33 cellular contexts compared by ENCODE assay signal in the genomic region with DNA sequence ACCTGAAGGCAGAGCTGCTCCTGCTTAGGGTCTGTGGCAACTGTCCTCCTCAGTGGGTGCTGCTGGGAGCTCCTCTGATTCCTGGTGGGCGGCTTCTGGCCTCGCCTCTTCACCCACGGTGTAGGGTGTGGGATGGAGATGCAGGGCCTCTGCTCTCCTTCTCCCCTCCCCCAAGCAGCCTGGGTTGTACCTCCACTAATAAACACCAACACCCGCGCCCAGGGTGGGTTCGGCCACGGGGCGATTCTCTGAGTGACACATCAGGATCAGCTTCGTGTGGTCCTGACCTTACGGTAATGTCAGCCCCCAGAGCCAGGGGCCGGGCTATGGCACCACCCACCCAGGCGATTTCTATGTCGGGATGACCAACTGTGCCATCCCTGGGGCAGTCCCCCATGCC. TPM values are rescaled to one million over a fixed set of nuclear protein-coding genes. Genes with fewer than 3 reads are reported as not detected.
DNase-seq lines count a peak whose midpoint lies in the region; ATAC-seq, FAIRE-seq and TF ChIP-seq lines count a peak whose summit lies in the region.
"Had no signal": no experiment of that assay in that cellular context is flagged by ENCODE, and none has a peak within 500 bp of the region (broad histone marks: within the 10 kb centered on the region; RNA-seq: fewer than 3 reads in every experiment).

No MANE protein-coding gene starts in this region.

- peaks cover 27% of the 10 kb centered on the region for H3K4me1 ChIP-seq in BLaER1
- H3K4me1 ChIP-seq in HCT116 (ENCODE audit: control insufficient read depth in 1 of 2, insufficient read depth in 2 of 2, low read length in 2 of 2) = peaks cover 3 to 13% of the 10 kb centered on the region in 2 experiments; a peak in 2 of 4 replicates
- peaks cover 0 to 26% of the 10 kb centered on the region in 2 experiments; a peak in 3 of 5 replicates for H3K4me1 ChIP-seq in K562 (replicated peaks in 1 of 2; ENCODE audit: control insufficient read depth in 2 of 2, insufficient read depth in 2 of 2, low read length in 2 of 2)
- H3K4me1 ChIP-seq in right lobe of liver = no peaks in the 10 kb centered on the region
- peaks cover 7% of the 10 kb centered on the region; the same call in 1 of the 2 replicates for H3K4me1 ChIP-seq in Caco-2
- H3K4me1 ChIP-seq: SJCRH30 had no signal

- CTCF ChIA-PET in HCT116 (lab: Charles Lee) (interaction anchor here (2.9 kb wide), 1 partner anchor 277 kb away, joined by 11 read pairs; no protein-coding TSS in a partner anchor), K562 (lab: Yijun Ruan, JAX; ENCODE audit: low intra/inter-chr PET ratio) (no interaction called here), Caco-2 (lab: Charles Lee) (no interaction called here)

- in situ Hi-C loops in K562 (cut with MboI) = loop anchor here (5.0 kb wide), 2 partner anchors 226 to 276 kb away; no protein-coding TSS in a partner anchor

- H3K4me3 ChIP-seq in BLaER1 (no peak overlapping the region), HCT116 (replicated peaks in 1 of 2; ENCODE audit: low read depth in 1 of 2, low read length in 2 of 2) (peak overlapping the region in 1 of 2 experiments; percentile 65; a peak in 1 of 4 replicates), K562 (no peak overlapping the region), right lobe of liver (no peak overlapping the region), Caco-2 (ENCODE audit: low read depth, low read length) (no peak overlapping the region)
- H3K4me3 ChIP-seq: BLaER1 treated with 17β-estradiol and CSF1 and Interleukin-3, amounts not matched to agents 10 nM and 100 nM; GM12878; SJCRH30 had no signal

- no peak overlapping the region for H3K27ac ChIP-seq in BLaER1
- H3K27ac ChIP-seq in HCT116 (ENCODE audit: low read depth, low read length) = no peak overlapping the region
- H3K27ac ChIP-seq in K562 (ENCODE audit: extremely low read depth, low read depth, low read length) = no peak overlapping the region
- H3K27ac ChIP-seq in right lobe of liver = no peak overlapping the region
- H3K27ac ChIP-seq: KMS-11, SJCRH30 had no signal

- H3K9ac ChIP-seq in BLaER1 (no peak overlapping the region), HCT116 (ENCODE audit: low read length) (0 out of 2 replicates have a peak overlapping the region, but pooled peaks have one; percentile 21), K562 (ENCODE audit: insufficient read depth in 1 of 2, low read depth in 2 of 2, low read length in 2 of 2) (peak overlapping the region in 1 of 2 experiments; percentile 30; a peak in 1 of 4 replicates)
- H3K9ac ChIP-seq: KMS-11 had no signal

- no peak for TF ChIP-seq CTCF in HCT116 (IDR thresholded peaks at IDR 0.05 in 2 of 3, conservative IDR thresholded peaks at IDR 0.05 in 1 of 3; ENCODE audit: borderline replicate concordance in 1 of 3, insufficient read depth in 1 of 3, low read depth in 2 of 3, low read length in 2 of 3)
- no peak for TF ChIP-seq CTCF in K562 (IDR thresholded peaks at IDR 0.05 in 2 of 3, conservative IDR thresholded peaks at IDR 0.05 in 1 of 3; ENCODE audit: insufficient read depth in 2 of 3, low read depth in 1 of 3, low read length in 3 of 3)
- TF ChIP-seq CTCF in right lobe of liver (IDR thresholded peaks at IDR 0.05) = no peak
- TF ChIP-seq CTCF in Caco-2 (IDR thresholded peaks at IDR 0.05; ENCODE audit: insufficient read depth in 1 of 2, low read depth in 1 of 2, low read length in 1 of 2, severe bottlenecking in 1 of 2, unreplicated experiment in 1 of 2) = no peak

- peaks cover 17% of the 10 kb centered on the region for H3K4me1 Mint-ChIP-seq in Caco-2 (ENCODE audit: low read depth, unreplicated experiment)

- ATAC-seq in HCT116 (no peak), K562 (no peak), right lobe of liver (no peak), GM18517 (IDR thresholded peaks at IDR 0.05; ENCODE audit: unreplicated experiment) (no peak), HG02884 (IDR thresholded peaks at IDR 0.05; ENCODE audit: unreplicated experiment) (no peak)
- ATAC-seq: GM12878, T-cell had no signal

- no peaks in the 10 kb centered on the region for H3K27me3 Mint-ChIP-seq in Caco-2 (ENCODE audit: insufficient read depth, unreplicated experiment)
- H3K27me3 Mint-ChIP-seq: CD4-positive, alpha-beta memory T cell; T-cell had no signal

- H3K79me2 ChIP-seq in HCT116 (ENCODE audit: insufficient read depth, low read length) = peaks cover 12% of the 10 kb centered on the region; the same call in 1 of the 2 replicates
- no peaks in the 10 kb centered on the region for H3K79me2 ChIP-seq in K562 (ENCODE audit: control insufficient read depth, insufficient read depth, low read length)

- no peak overlapping the region for H3K4me3 Mint-ChIP-seq in Caco-2 (ENCODE audit: unreplicated experiment)
- H3K4me3 Mint-ChIP-seq: CD4-positive, alpha-beta memory T cell; T-cell had no signal

- no peaks in the 10 kb centered on the region for H3K9me1 ChIP-seq in K562 (ENCODE audit: control insufficient read depth, insufficient read depth, low read length)

- no peaks in the 10 kb centered on the region for H3K27me3 ChIP-seq in BLaER1
- no peaks in the 10 kb centered on the region for H3K27me3 ChIP-seq in HCT116 (ENCODE audit: insufficient read depth, low read length)
- H3K27me3 ChIP-seq in K562 (ENCODE audit: control insufficient read depth in 2 of 2, insufficient read depth in 2 of 2, low read length in 2 of 2) = peaks cover 0 to 25% of the 10 kb centered on the region in 2 experiments; a peak in 2 of 5 replicates
- no peaks in the 10 kb centered on the region for H3K27me3 ChIP-seq in right lobe of liver
- no peaks in the 10 kb centered on the region for H3K27me3 ChIP-seq in Caco-2 (replicated peaks; ENCODE audit: control insufficient read depth, insufficient read depth, low read length)
- H3K27me3 ChIP-seq: BLaER1 treated with 17β-estradiol and CSF1 and Interleukin-3, amounts not matched to agents 10 nM and 100 nM; SJCRH30 had no signal

- BruUV-seq in HCT116 (replicated peaks; lab: Mats Ljungman, UMichigan) = no TSS peak
- no TSS peak for BruUV-seq in K562 (replicated peaks; lab: Mats Ljungman, UMichigan)
- no TSS peak for BruUV-seq in Caco-2 (replicated peaks; lab: Mats Ljungman, UMichigan)

- no peak overlapping the region for H2AFZ ChIP-seq in HCT116 (ENCODE audit: low read depth, low read length, poor library complexity, severe bottlenecking)
- no peak overlapping the region for H2AFZ ChIP-seq in K562 (ENCODE audit: low read depth, low read length)

- TF ChIP-seq RAD21 in HCT116 (IDR thresholded peaks at IDR 0.05; ENCODE audit: low read depth) = no peak
- TF ChIP-seq RAD21 in K562 (CRISPR knock-in tag; conservative IDR thresholded peaks at IDR 0.05 in 1 of 2, IDR thresholded peaks at IDR 0.05 in 1 of 2) = no peak

- WGBS in K562 (ENCODE audit: insufficient coverage, low coverage, missing lambda C conversion rate) = 5% methylated on average over 13 of the region's 13 CpGs
- WGBS in right lobe of liver (ENCODE audit: insufficient coverage, low coverage, low lambda C conversion rate, missing lambda C conversion rate) = 73% methylated on average over 6 of the region's 13 CpGs

- H3K9me3 ChIP-seq in BLaER1 (0 out of 2 replicates have a peak, but pooled peaks cover 4% of the 10 kb centered on the region), HCT116 (ENCODE audit: control insufficient read depth in 1 of 2, insufficient read depth in 1 of 2, low read depth in 1 of 2, low read length in 2 of 2) (no peaks in the 10 kb centered on the region), K562 (replicated peaks; ENCODE audit: control insufficient read depth, insufficient read depth, low read depth, low read length) (no peaks in the 10 kb centered on the region), right lobe of liver (no peaks in the 10 kb centered on the region), Caco-2 (no peaks in the 10 kb centered on the region)
- H3K9me3 ChIP-seq: SJCRH30 had no signal

- no peaks in the 10 kb centered on the region for H3K36me3 Mint-ChIP-seq in Caco-2 (ENCODE audit: insufficient read depth, unreplicated experiment)
- H3K36me3 Mint-ChIP-seq: CD4-positive, alpha-beta memory T cell; T-cell had no signal

- TF ChIP-seq EP300 in K562 (IDR thresholded peaks at IDR 0.05; ENCODE audit: low read length) = no peak

- FAIRE-seq in K562 (lab: Jason Lieb, UNC) = no peak
- FAIRE-seq: A204.1, GM12878, GM19239, HTR-8/SVneo, RCC 7860 had no signal

- no peaks in the 10 kb centered on the region for H4K20me1 ChIP-seq in BLaER1
- no peaks in the 10 kb centered on the region for H4K20me1 ChIP-seq in HCT116 (ENCODE audit: insufficient read depth)
- H4K20me1 ChIP-seq in K562 (replicated peaks; ENCODE audit: control insufficient read depth, insufficient read depth, low read length) = peaks cover 2% of the 10 kb centered on the region; the same call in 1 of the 2 replicates

- H3K9me2 ChIP-seq in HCT116 (ENCODE audit: insufficient read depth) = no peaks in the 10 kb centered on the region

- POLR2A ChIA-PET in HCT116 (lab: Charles Lee) = no interaction called here
- POLR2A ChIA-PET in K562 (lab: Yijun Ruan, JAX) = interaction anchor here (0.5 to 1.4 kb wide), 3 partner anchors 11 to 226 kb away, joined by 3 to 4 read pairs (median 3); no protein-coding TSS in a partner anchor
- POLR2A ChIA-PET in Caco-2 (lab: Charles Lee) = no interaction called here

- intact Hi-C loops in HCT116 (cut with micrococcal nuclease) = loop anchor here (10.0 kb wide), 1 partner anchor 618 kb away; no protein-coding TSS in a partner anchor
- intact Hi-C loops in K562 (cut with micrococcal nuclease) = loop anchor here (10.0 kb wide), 1 partner anchor 408 kb away; the partner anchor contains the start of gene ITGB2
- intact Hi-C loops in right lobe of liver (cut with DNase I) = loop anchor here (10.0 kb wide), 2 partner anchors 268 to 278 kb away; no protein-coding TSS in a partner anchor
- intact Hi-C loops in Caco-2 (cut with micrococcal nuclease; ENCODE audit: unreplicated experiment) = loop anchor here (10.0 kb wide), 1 partner anchor 278 kb away; no protein-coding TSS in a partner anchor

- TF ChIP-seq POLR2A in HCT116 (IDR thresholded peaks at IDR 0.05; ENCODE audit: borderline replicate concordance, extremely low read depth, insufficient read depth, insufficient read length) (no peak), K562 (conservative IDR thresholded peaks at IDR 0.05) (no peak), right lobe of liver (IDR thresholded peaks at IDR 0.05) (no peak)

- DNase-seq in HCT116 (ENCODE audit: low read depth, low spot score) (no peak), K562 (ENCODE audit: extremely low read depth in 1 of 4, low spot score in 3 of 4) (no peak), right lobe of liver (peak in 2 of 3 donors; percentile 13 to 50), Caco-2 (no peak), retina (no peak)
- DNase-seq: CD4-positive, alpha-beta memory T cell; COR-L47; DMS 273 treated with DMSO at 0.1 percent for 48 hours; DMS79; EL; GDM1; NCI-H1092; NCI-H1417 treated with DMSO at 0.1 percent for 48 hours; NCI-H187; NCI-H2081 treated with DMSO at 0.1 percent for 48 hours; NCI-H2171; NCI-H226; NCI-H510A treated with DMSO at 0.1 percent for 48 hours; NCI-H748 treated with DMSO at 0.1 percent for 48 hours; SJCRH30; T-cell had no signal

- H3K36me3 ChIP-seq in BLaER1 (no peaks in the 10 kb centered on the region), HCT116 (ENCODE audit: control insufficient read depth in 1 of 2, insufficient read depth in 2 of 2, low read length in 2 of 2) (no peaks in the 10 kb centered on the region), K562 (ENCODE audit: control insufficient read depth, insufficient read depth, low read length) (no peaks in the 10 kb centered on the region), right lobe of liver (no peaks in the 10 kb centered on the region), Caco-2 (ENCODE audit: control insufficient read depth, insufficient read depth, low read length) (no peaks in the 10 kb centered on the region)
- H3K36me3 ChIP-seq: SJCRH30 had no signal

- RAD21 ChIA-PET in HCT116 (lab: Charles Lee; ENCODE audit: low non-redundant PET in 1 of 2, low total read pairs in 2 of 2, uncharacterized antibody in 2 of 2, unreplicated experiment in 2 of 2) = no interaction called here

- H3K27ac Mint-ChIP-seq in Caco-2 (ENCODE audit: unreplicated experiment) = no peak overlapping the region
- H3K27ac Mint-ChIP-seq: T-cell had no signal

- H3K4me2 ChIP-seq in BLaER1 (0 out of 2 replicates have a peak overlapping the region, but pooled peaks have one; percentile 73), HCT116 (ENCODE audit: low read length) (peak overlapping the region; percentile 78), K562 (ENCODE audit: insufficient read depth, low read length) (peak overlapping the region; percentile 71; the same call in 1 of the 2 replicates)
- H3K4me2 ChIP-seq: KMS-11 had no signal

- H3K9me3 Mint-ChIP-seq in Caco-2 (ENCODE audit: unreplicated experiment) = peaks cover 13% of the 10 kb centered on the region
- H3K9me3 Mint-ChIP-seq: CD4-positive, alpha-beta memory T cell; T-cell had no signal

RNA-seq across cellular contexts. Expression of gene KRTAP10-1, which starts 23.7 kb away (rescaled TPM):
- not detected for total RNA-seq in HCT116 (2021; ENCODE audit: unreplicated experiment)
- not detected in 2 replicates for polyA plus RNA-seq in HCT116 (2012)
- total RNA-seq in K562 (2011; cell fraction: chromatin; rRNA removed; ENCODE audit: low replicate concordance) = not detected in 2 replicates
- total RNA-seq in K562 (2011; cell fraction: nucleolus; rRNA removed) = not detected in 2 replicates
- total RNA-seq in K562 (2011; cell fraction: nucleoplasm; rRNA removed) = not detected in 2 replicates
- not detected in 2 replicates for total RNA-seq in K562 (2014; rRNA removed)
- total RNA-seq in K562 (2014; rRNA removed; fragmentation: Illumina TruSeq; extraction: Trizol) = not detected in 2 replicates
- not detected in 2 replicates for total RNA-seq in K562 (2015; rRNA removed; fragmentation: Illumina TruSeq; extraction: Trizol)
- not detected in 2 replicates for total RNA-seq in K562 (2021)
- not detected in 2 replicates for polyA plus RNA-seq in K562 (2011; rRNA removed)
- not detected in 2 replicates for polyA plus RNA-seq in K562 (2011; cell fraction: cytosol; rRNA removed)
- polyA plus RNA-seq in K562 (2011; cell fraction: nucleus; rRNA removed) = not detected in 2 replicates
- not detected in 2 replicates for polyA plus RNA-seq in K562 (2012)
- not detected in 2 replicates for polyA plus RNA-seq in K562 (2014; fragmentation: Illumina TruSeq; extraction: Trizol)
- polyA plus RNA-seq in K562 (2014; fragmentation: Nextera tagmentation; extraction: Ambion mirVana) = not detected
- not detected in 2 replicates for polyA plus RNA-seq in K562 (2014; rRNA removed)
- polyA minus RNA-seq in K562 (2011; rRNA and poly(A)+ RNA removed) = not detected in 2 replicates
- not detected in 2 replicates for polyA minus RNA-seq in K562 (2011; cell fraction: cytosol; rRNA and poly(A)+ RNA removed)
- polyA minus RNA-seq in K562 (2011; cell fraction: nucleus; rRNA and poly(A)+ RNA removed) = not detected in 2 replicates
- not detected for total RNA-seq in right lobe of liver
- total RNA-seq in Caco-2 (2022) = not detected in 2 replicates
- total RNA-seq: CD4-positive, alpha-beta memory T cell; GM12878; H4; SJCRH30; T-cell had no signal
- polyA plus RNA-seq: AG04450; CD4-positive, alpha-beta memory T cell; GM12878 had no signal

RNA-seq across cellular contexts. Expression of gene KRTAP10-2, which starts 35.0 kb away (rescaled TPM):
- total RNA-seq in HCT116 (2021; ENCODE audit: unreplicated experiment) (not detected), K562 (2014; rRNA removed) (not detected in 2 replicates), K562 (2014; rRNA removed; fragmentation: Illumina TruSeq; extraction: Trizol) (not detected in 2 replicates), K562 (2015; rRNA removed; fragmentation: Illumina TruSeq; extraction: Trizol) (not detected in 2 replicates), K562 (2021) (not detected in 2 replicates), right lobe of liver (not detected), Caco-2 (2022) (not detected in 2 replicates)
- polyA plus RNA-seq in HCT116 (2012) = not detected in 2 replicates
- total RNA-seq in K562 (2011; cell fraction: chromatin; rRNA removed; ENCODE audit: low replicate concordance) = not detected in 2 replicates
- total RNA-seq in K562 (2011; cell fraction: nucleolus; rRNA removed) = not detected in 2 replicates
- not detected in 2 replicates for total RNA-seq in K562 (2011; cell fraction: nucleoplasm; rRNA removed)
- polyA plus RNA-seq in K562 (2011; rRNA removed) (not detected in 2 replicates), K562 (2014; fragmentation: Illumina TruSeq; extraction: Trizol) (not detected in 2 replicates), K562 (2014; fragmentation: Nextera tagmentation; extraction: Ambion mirVana) (not detected), K562 (2014; rRNA removed) (not detected in 2 replicates)
- polyA plus RNA-seq in K562 (2011; cell fraction: cytosol; rRNA removed) = not detected in 2 replicates
- polyA plus RNA-seq in K562 (2011; cell fraction: nucleus; rRNA removed) = not detected in 2 replicates
- not detected in 2 replicates for polyA plus RNA-seq in K562 (2012)
- not detected in 2 replicates for polyA minus RNA-seq in K562 (2011; rRNA and poly(A)+ RNA removed)
- polyA minus RNA-seq in K562 (2011; cell fraction: cytosol; rRNA and poly(A)+ RNA removed) = not detected in 2 replicates
- not detected in 2 replicates for polyA minus RNA-seq in K562 (2011; cell fraction: nucleus; rRNA and poly(A)+ RNA removed)
- total RNA-seq: CD4-positive, alpha-beta memory T cell; GM12878; H4; SJCRH30; T-cell had no signal
- polyA plus RNA-seq: AG04450; CD4-positive, alpha-beta memory T cell; GM12878 had no signal

RNA-seq across cellular contexts. Expression of gene KRTAP10-3, which starts 42.3 kb away (rescaled TPM):
- not detected for total RNA-seq in HCT116 (2021; ENCODE audit: unreplicated experiment)
- not detected in 2 replicates for polyA plus RNA-seq in HCT116 (2012)
- not detected in 2 replicates for total RNA-seq in K562 (2011; cell fraction: chromatin; rRNA removed; ENCODE audit: low replicate concordance)
- not detected in 2 replicates for total RNA-seq in K562 (2011; cell fraction: nucleolus; rRNA removed)
- not detected in 2 replicates for total RNA-seq in K562 (2011; cell fraction: nucleoplasm; rRNA removed)
- total RNA-seq in K562 (2014; rRNA removed) = not detected in 2 replicates
- not detected in 2 replicates for total RNA-seq in K562 (2014; rRNA removed; fragmentation: Illumina TruSeq; extraction: Trizol)
- not detected in 2 replicates for total RNA-seq in K562 (2015; rRNA removed; fragmentation: Illumina TruSeq; extraction: Trizol)
- total RNA-seq in K562 (2021) = not detected in 2 replicates
- polyA plus RNA-seq in K562 (2011; rRNA removed) = not detected in 2 replicates
- polyA plus RNA-seq in K562 (2011; cell fraction: cytosol; rRNA removed) = not detected in 2 replicates
- polyA plus RNA-seq in K562 (2011; cell fraction: nucleus; rRNA removed) = not detected in 2 replicates
- polyA plus RNA-seq in K562 (2012) = not detected in 2 replicates
- not detected in 2 replicates for polyA plus RNA-seq in K562 (2014; fragmentation: Illumina TruSeq; extraction: Trizol)
- polyA plus RNA-seq in K562 (2014; fragmentation: Nextera tagmentation; extraction: Ambion mirVana) = not detected
- not detected in 2 replicates for polyA plus RNA-seq in K562 (2014; rRNA removed)
- not detected in 2 replicates for polyA minus RNA-seq in K562 (2011; rRNA and poly(A)+ RNA removed)
- not detected in 2 replicates for polyA minus RNA-seq in K562 (2011; cell fraction: cytosol; rRNA and poly(A)+ RNA removed)
- polyA minus RNA-seq in K562 (2011; cell fraction: nucleus; rRNA and poly(A)+ RNA removed) = not detected in 2 replicates
- total RNA-seq in right lobe of liver = not detected
- total RNA-seq in Caco-2 (2022) = not detected in 2 replicates
- total RNA-seq: CD4-positive, alpha-beta memory T cell; GM12878; H4; SJCRH30; T-cell had no signal
- polyA plus RNA-seq: AG04450; CD4-positive, alpha-beta memory T cell; GM12878 had no signal

RNA-seq across cellular contexts. Expression of gene KRTAP10-4, which starts 57.2 kb away (rescaled TPM):
- not detected for total RNA-seq in HCT116 (2021; ENCODE audit: unreplicated experiment)
- not detected in 2 replicates for polyA plus RNA-seq in HCT116 (2012)
- total RNA-seq in K562 (2011; cell fraction: chromatin; rRNA removed; ENCODE audit: low replicate concordance) = not detected in 2 replicates
- total RNA-seq in K562 (2011; cell fraction: nucleolus; rRNA removed) = not detected in 2 replicates
- total RNA-seq in K562 (2011; cell fraction: nucleoplasm; rRNA removed) = not detected in 2 replicates
- total RNA-seq in K562 (2014; rRNA removed) = not detected in 2 replicates
- total RNA-seq in K562 (2014; rRNA removed; fragmentation: Illumina TruSeq; extraction: Trizol) = not detected in 2 replicates
- total RNA-seq in K562 (2015; rRNA removed; fragmentation: Illumina TruSeq; extraction: Trizol) = not detected in 2 replicates
- not detected in 2 replicates for total RNA-seq in K562 (2021)
- polyA plus RNA-seq in K562 (2011; rRNA removed) = not detected in 2 replicates
- polyA plus RNA-seq in K562 (2011; cell fraction: cytosol; rRNA removed) = not detected in 2 replicates
- polyA plus RNA-seq in K562 (2011; cell fraction: nucleus; rRNA removed) = not detected in 2 replicates
- not detected in 2 replicates for polyA plus RNA-seq in K562 (2012)
- not detected in 2 replicates for polyA plus RNA-seq in K562 (2014; fragmentation: Illumina TruSeq; extraction: Trizol)
- polyA plus RNA-seq in K562 (2014; fragmentation: Nextera tagmentation; extraction: Ambion mirVana) = not detected
- polyA plus RNA-seq in K562 (2014; rRNA removed) = not detected in 2 replicates
- polyA minus RNA-seq in K562 (2011; rRNA and poly(A)+ RNA removed) = not detected in 2 replicates
- not detected in 2 replicates for polyA minus RNA-seq in K562 (2011; cell fraction: cytosol; rRNA and poly(A)+ RNA removed)
- polyA minus RNA-seq in K562 (2011; cell fraction: nucleus; rRNA and poly(A)+ RNA removed) = not detected in 2 replicates
- not detected for total RNA-seq in right lobe of liver
- not detected in 2 replicates for total RNA-seq in Caco-2 (2022)
- total RNA-seq: CD4-positive, alpha-beta memory T cell; GM12878; H4; SJCRH30; T-cell had no signal
- polyA plus RNA-seq: AG04450; CD4-positive, alpha-beta memory T cell; GM12878 had no signal

Comparison
In these comparisons a context has a peak if more than half of its experiments do, and no peak if none do; other contexts are left out.
1. DNase-seq: peak in right lobe of liver (2 of 3); none in HCT116 (single experiment), K562 (0 of 4), Caco-2 (0 of 2) and retina (single experiment).
2. Peak in every context shown above with its lines, with median percentiles within 50 percentile points of each other: H3K4me2 ChIP-seq.